8 cellular contexts compared by ENCODE assay signal in genomic region chr3:27312044-27312668, GRCh38. TPM values are rescaled to one million over a fixed set of nuclear protein-coding genes. Genes with fewer than 3 reads are reported as not detected.
DNase-seq lines count a peak whose midpoint lies in the region; ATAC-seq and TF ChIP-seq lines count a peak whose summit lies in the region.

No MANE protein-coding gene starts in this region.

- H3K4me3 ChIP-seq in A673 (ENCODE audit: low read depth, low read length, poor library complexity, severe bottlenecking) (no peak overlapping the region), GM23338 (no peak overlapping the region), mesodermal cell (ENCODE audit: extremely low read depth, insufficient read depth, low read length, poor library complexity, severe bottlenecking) (no peak overlapping the region)

- CTCF ChIA-PET in A673 (lab: Charles Lee): no interaction called here

- no peaks in the 10 kb centered on the region for H3K79me2 ChIP-seq in GM23338 (replicated peaks; ENCODE audit: insufficient read depth)

- WGBS in mesodermal cell (ENCODE audit: insufficient coverage in 2 of 2), 2 experiments: 43 to 67% methylated on average over 1 of the region's 5 CpGs

- intact Hi-C loops in A673 (cut with micrococcal nuclease; ENCODE audit: unreplicated experiment): loop anchor here (1.0 to 10.0 kb wide), 4 partner anchors 155 to 1003 kb away; no protein-coding TSS in a partner anchor

- no peaks in the 10 kb centered on the region for H4K20me1 ChIP-seq in GM23338 (replicated peaks; ENCODE audit: insufficient read depth)

- ATAC-seq in GM23338: peak; percentile 89

- no peaks in the 10 kb centered on the region for H3K36me3 ChIP-seq in A673 (ENCODE audit: insufficient read depth, low read length, poor library complexity, severe bottlenecking)
- H3K36me3 ChIP-seq in GM23338 (ENCODE audit: insufficient read depth): no peaks in the 10 kb centered on the region
- no peaks in the 10 kb centered on the region for H3K36me3 ChIP-seq in mesodermal cell (ENCODE audit: control insufficient read depth, insufficient read depth, low read length)

- DNase-seq in A673 (ENCODE audit: low spot score): peak; percentile 72
- peak; percentile 65 for DNase-seq in GM03348 (ENCODE audit: low spot score)
- peak; percentile 83 for DNase-seq in GM23338 (ENCODE audit: low spot score)
- peak; percentile 67 for DNase-seq in KG1 (lab: John Stamatoyannopoulos, UW)
- DNase-seq in RPMI8226: peak; percentile 45
- DNase-seq in endothelial cell (ENCODE audit: low spot score): peak; percentile 14
- DNase-seq in stimulated activated CD4-positive, alpha-beta T cell treated with anti-CD3 and anti-CD28 coated beads, Interleukin-2, amount 100 ng/mL, for 24 hours: no peak

- POLR2A ChIA-PET in A673 (lab: Charles Lee; ENCODE audit: low non-redundant PET): no interaction called here

- no peak overlapping the region for H3K4me2 ChIP-seq in GM23338

- H3K27ac ChIP-seq in A673 (ENCODE audit: low read depth, low read length, poor library complexity, severe bottlenecking): no peak overlapping the region
- H3K27ac ChIP-seq in GM23338 (ENCODE audit: low read depth): no peak overlapping the region
- H3K27ac ChIP-seq in mesodermal cell (ENCODE audit: low read depth, low read length, severe bottlenecking): peak overlapping the region; percentile 94

- H3K27ac Mint-ChIP-seq in GM23338: no peak overlapping the region
- H3K27ac Mint-ChIP-seq in endothelial cell (ENCODE audit: unreplicated experiment): no peak overlapping the region

- H3K9me3 ChIP-seq in A673 (ENCODE audit: low read depth, low read length, poor library complexity, severe bottlenecking) (no peaks in the 10 kb centered on the region), mesodermal cell (ENCODE audit: control insufficient read depth, low read length) (peaks cover 7% of the 10 kb centered on the region)

- no TSS peak for BruUV-seq in A673 (replicated peaks; lab: Mats Ljungman, UMichigan)

- H3K4me3 Mint-ChIP-seq in GM23338: no peak overlapping the region
- H3K4me3 Mint-ChIP-seq in endothelial cell (ENCODE audit: unreplicated experiment): no peak overlapping the region

- no peaks in the 10 kb centered on the region for H3K27me3 ChIP-seq in A673 (replicated peaks; ENCODE audit: insufficient read depth, low read depth, low read length, poor library complexity)
- H3K27me3 ChIP-seq in GM23338 (ENCODE audit: insufficient read depth): no peaks in the 10 kb centered on the region

- no peaks in the 10 kb centered on the region for H3K9me2 ChIP-seq in GM23338 (ENCODE audit: insufficient read depth)

- H3K9me3 Mint-ChIP-seq in GM23338: peaks cover 8% of the 10 kb centered on the region; the same call in 2 of the 3 replicates
- H3K9me3 Mint-ChIP-seq in endothelial cell (ENCODE audit: unreplicated experiment): no peaks in the 10 kb centered on the region

- H3K4me1 Mint-ChIP-seq in GM23338 (no peaks in the 10 kb centered on the region), endothelial cell (ENCODE audit: unreplicated experiment) (no peaks in the 10 kb centered on the region)

- no peaks in the 10 kb centered on the region for H3F3A ChIP-seq in GM23338 (replicated peaks; ENCODE audit: low read depth)

- H3K27me3 Mint-ChIP-seq in GM23338 (ENCODE audit: insufficient read depth, low read depth, poor library complexity) (no peaks in the 10 kb centered on the region), endothelial cell (ENCODE audit: unreplicated experiment) (peaks cover 3% of the 10 kb centered on the region)

- H3K4me1 ChIP-seq in A673 (ENCODE audit: insufficient read depth, low read length, poor library complexity, severe bottlenecking) (no peaks in the 10 kb centered on the region), GM23338 (ENCODE audit: insufficient read depth) (no peaks in the 10 kb centered on the region), mesodermal cell (ENCODE audit: control insufficient read depth, insufficient read depth, low read length, poor library complexity, severe bottlenecking) (peaks cover 12% of the 10 kb centered on the region)

- H3K36me3 Mint-ChIP-seq in GM23338 (ENCODE audit: low read depth): peaks cover 3% of the 10 kb centered on the region; the same call in 2 of the 3 replicates
- H3K36me3 Mint-ChIP-seq in endothelial cell (ENCODE audit: low read depth, unreplicated experiment): no peaks in the 10 kb centered on the region

- TF ChIP-seq CTCF in A673 (conservative IDR thresholded peaks at IDR 0.05; ENCODE audit: low read depth, low read length) (peak; percentile 78), GM23338 (conservative IDR thresholded peaks at IDR 0.05; ENCODE audit: low read depth in 2 of 2) (peak; percentile 74 to 77), endothelial cell (IDR thresholded peaks at IDR 0.05; ENCODE audit: unreplicated experiment) (peak; percentile 85)

- H2AFZ ChIP-seq in GM23338: no peak overlapping the region

TF ChIP-seq in GM23338, 12 proteins besides CTCF, POLR2A, EP300 and RAD21:
- TF ChIP-seq ZNF331 (CRISPR knock-in tag; IDR thresholded peaks at IDR 0.05; ENCODE audit: low read depth): no peak
- TF ChIP-seq, protein P1, sequence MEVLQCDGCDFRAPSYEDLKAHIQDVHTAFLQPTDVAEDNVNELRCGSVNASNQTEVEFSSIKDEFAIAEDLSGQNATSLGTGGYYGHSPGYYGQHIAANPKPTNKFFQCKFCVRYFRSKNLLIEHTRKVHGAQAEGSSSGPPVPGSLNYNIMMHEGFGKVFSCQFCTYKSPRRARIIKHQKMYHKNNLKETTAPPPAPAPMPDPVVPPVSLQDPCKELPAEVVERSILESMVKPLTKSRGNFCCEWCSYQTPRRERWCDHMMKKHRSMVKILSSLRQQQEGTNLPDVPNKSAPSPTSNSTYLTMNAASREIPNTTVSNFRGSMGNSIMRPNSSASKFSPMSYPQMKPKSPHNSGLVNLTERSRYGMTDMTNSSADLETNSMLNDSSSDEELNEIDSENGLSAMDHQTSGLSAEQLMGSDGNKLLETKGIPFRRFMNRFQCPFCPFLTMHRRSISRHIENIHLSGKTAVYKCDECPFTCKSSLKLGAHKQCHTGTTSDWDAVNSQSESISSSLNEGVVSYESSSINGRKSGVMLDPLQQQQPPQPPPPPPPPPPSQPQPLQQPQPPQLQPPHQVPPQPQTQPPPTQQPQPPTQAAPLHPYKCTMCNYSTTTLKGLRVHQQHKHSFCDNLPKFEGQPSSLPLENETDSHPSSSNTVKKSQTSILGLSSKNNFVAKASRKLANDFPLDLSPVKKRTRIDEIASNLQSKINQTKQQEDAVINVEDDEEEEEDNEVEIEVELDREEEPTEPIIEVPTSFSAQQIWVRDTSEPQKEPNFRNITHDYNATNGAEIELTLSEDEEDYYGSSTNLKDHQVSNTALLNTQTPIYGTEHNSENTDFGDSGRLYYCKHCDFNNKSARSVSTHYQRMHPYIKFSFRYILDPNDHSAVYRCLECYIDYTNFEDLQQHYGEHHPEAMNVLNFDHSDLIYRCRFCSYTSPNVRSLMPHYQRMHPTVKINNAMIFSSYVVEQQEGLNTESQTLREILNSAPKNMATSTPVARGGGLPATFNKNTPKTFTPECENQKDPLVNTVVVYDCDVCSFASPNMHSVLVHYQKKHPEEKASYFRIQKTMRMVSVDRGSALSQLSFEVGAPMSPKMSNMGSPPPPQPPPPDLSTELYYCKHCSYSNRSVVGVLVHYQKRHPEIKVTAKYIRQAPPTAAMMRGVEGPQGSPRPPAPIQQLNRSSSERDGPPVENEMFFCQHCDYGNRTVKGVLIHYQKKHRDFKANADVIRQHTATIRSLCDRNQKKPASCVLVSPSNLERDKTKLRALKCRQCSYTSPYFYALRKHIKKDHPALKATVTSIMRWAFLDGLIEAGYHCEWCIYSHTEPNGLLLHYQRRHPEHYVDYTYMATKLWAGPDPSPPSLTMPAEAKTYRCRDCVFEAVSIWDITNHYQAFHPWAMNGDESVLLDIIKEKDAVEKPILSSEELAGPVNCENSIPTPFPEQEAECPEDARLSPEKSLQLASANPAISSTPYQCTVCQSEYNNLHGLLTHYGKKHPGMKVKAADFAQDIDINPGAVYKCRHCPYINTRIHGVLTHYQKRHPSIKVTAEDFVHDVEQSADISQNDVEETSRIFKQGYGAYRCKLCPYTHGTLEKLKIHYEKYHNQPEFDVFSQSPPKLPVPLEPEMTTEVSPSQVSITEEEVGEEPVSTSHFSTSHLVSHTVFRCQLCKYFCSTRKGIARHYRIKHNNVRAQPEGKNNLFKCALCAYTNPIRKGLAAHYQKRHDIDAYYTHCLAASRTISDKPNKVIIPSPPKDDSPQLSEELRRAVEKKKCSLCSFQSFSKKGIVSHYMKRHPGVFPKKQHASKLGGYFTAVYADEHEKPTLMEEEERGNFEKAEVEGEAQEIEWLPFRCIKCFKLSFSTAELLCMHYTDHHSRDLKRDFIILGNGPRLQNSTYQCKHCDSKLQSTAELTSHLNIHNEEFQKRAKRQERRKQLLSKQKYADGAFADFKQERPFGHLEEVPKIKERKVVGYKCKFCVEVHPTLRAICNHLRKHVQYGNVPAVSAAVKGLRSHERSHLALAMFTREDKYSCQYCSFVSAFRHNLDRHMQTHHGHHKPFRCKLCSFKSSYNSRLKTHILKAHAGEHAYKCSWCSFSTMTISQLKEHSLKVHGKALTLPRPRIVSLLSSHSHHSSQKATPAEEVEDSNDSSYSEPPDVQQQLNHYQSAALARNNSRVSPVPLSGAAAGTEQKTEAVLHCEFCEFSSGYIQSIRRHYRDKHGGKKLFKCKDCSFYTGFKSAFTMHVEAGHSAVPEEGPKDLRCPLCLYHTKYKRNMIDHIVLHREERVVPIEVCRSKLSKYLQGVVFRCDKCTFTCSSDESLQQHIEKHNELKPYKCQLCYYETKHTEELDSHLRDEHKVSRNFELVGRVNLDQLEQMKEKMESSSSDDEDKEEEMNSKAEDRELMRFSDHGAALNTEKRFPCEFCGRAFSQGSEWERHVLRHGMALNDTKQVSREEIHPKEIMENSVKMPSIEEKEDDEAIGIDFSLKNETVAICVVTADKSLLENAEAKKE (CRISPR knock-in tag; IDR thresholded peaks at IDR 0.05): peak; percentile 28; the same call in 1 of the 2 replicates

RNA-seq across cellular contexts. Expression of gene NEK10, which starts 57.0 kb away (rescaled TPM):
- 0.34 and 0.79 TPM in 2 replicates for total RNA-seq in A673 (2021)
- total RNA-seq in GM23338 (2014; rRNA removed; shearing (Covaris generic)): 2.0 and 2.4 TPM in 2 replicates
- 0.55 TPM in 1 of 2 replicates, not detected in the other for polyA plus RNA-seq in GM23338 (2016; fragmentation: Nextera tagmentation; extraction: Ambion mirVana)
- 1.2 TPM for total RNA-seq in endothelial cell (ENCODE audit: unreplicated experiment)
- 0.55 TPM for polyA plus RNA-seq in mesodermal cell (2013, experiment 1 of 2)
- polyA plus RNA-seq in mesodermal cell (2013, experiment 2 of 2): 0.35 TPM

Comparison
In these comparisons a context has a peak if more than half of its experiments do, and no peak if none do; other contexts are left out.
1. DNase-seq: peak in A673 (single experiment), GM03348 (single experiment), GM23338 (single experiment), KG1 (single experiment), RPMI8226 (single experiment) and endothelial cell (single experiment); none in stimulated activated CD4-positive, alpha-beta T cell treated with anti-CD3 and anti-CD28 coated beads, Interleukin-2, amount 100 ng/mL, for 24 hours (0 of 2).
2. Peak in every context shown above with its lines, with median percentiles within 50 percentile points of each other: CTCF ChIP-seq.